1 cellular context compared by ENCODE assay signal in genomic region chr11:65438257-65439151, GRCh38.
TF ChIP-seq lines count a peak whose summit lies in the region.

No MANE protein-coding gene starts in this region.

TF ChIP-seq in K562, 482 proteins besides CTCF, POLR2A, EP300 and RAD21 (continued from another document and continues in another):
- no peak for TF ChIP-seq CUX1 (CRISPR knock-in tag; IDR thresholded peaks at IDR 0.05)
- no peak for TF ChIP-seq GATAD2B (IDR thresholded peaks at IDR 0.05; ENCODE audit: borderline replicate concordance)
- no peak for TF ChIP-seq GABPA (tag; conservative IDR thresholded peaks at IDR 0.05; ENCODE audit: low read depth)
- TF ChIP-seq CLOCK (CRISPR knock-in tag; IDR thresholded peaks at IDR 0.05; ENCODE audit: borderline replicate concordance) = no peak
- no peak for TF ChIP-seq NR2F6 (CRISPR knock-in tag; IDR thresholded peaks at IDR 0.05)
- no peak for TF ChIP-seq PTRF (tag; IDR thresholded peaks at IDR 0.05)
- TF ChIP-seq RUNX1 (IDR thresholded peaks at IDR 0.05; ENCODE audit: low read depth) = no peak
- no peak for TF ChIP-seq ATF3 (IDR thresholded peaks at IDR 0.05)
- TF ChIP-seq ATF3 (CRISPR knock-in tag; conservative IDR thresholded peaks at IDR 0.05) = no peak
- no peak for TF ChIP-seq RB1 (IDR thresholded peaks at IDR 0.05; ENCODE audit: low read depth)
- TF ChIP-seq ASH1L (IDR thresholded peaks at IDR 0.05; ENCODE audit: borderline replicate concordance, low read depth, partially characterized antibody) = no peak
- TF ChIP-seq CBFA2T3 (IDR thresholded peaks at IDR 0.05) = no peak
- TF ChIP-seq ZNF134 (CRISPR knock-in tag; conservative IDR thresholded peaks at IDR 0.05) = no peak
- no peak for TF ChIP-seq CREBBP (IDR thresholded peaks at IDR 0.05; ENCODE audit: low read depth, low read length)
- no peak for TF ChIP-seq ADNP (tag; IDR thresholded peaks at IDR 0.05)
- TF ChIP-seq KDM2B (CRISPR knock-in tag; IDR thresholded peaks at IDR 0.05) = no peak
- no peak for TF ChIP-seq HNRNPK (IDR thresholded peaks at IDR 0.05; ENCODE audit: low read depth, low read length, poor library complexity, severe bottlenecking)
- no peak for TF ChIP-seq ZFP1 (CRISPR knock-in tag; IDR thresholded peaks at IDR 0.05)
- TF ChIP-seq CEBPG (CRISPR knock-in tag; IDR thresholded peaks at IDR 0.05) = no peak
- TF ChIP-seq CEBPG (tag; conservative IDR thresholded peaks at IDR 0.05 in 1 of 2, IDR thresholded peaks at IDR 0.05 in 1 of 2) = peak in 1 of 2 experiments; percentile 48; a peak in 2 of 4 replicates
- TF ChIP-seq ZNF124 (CRISPR knock-in tag; IDR thresholded peaks at IDR 0.05) = no peak
- no peak for TF ChIP-seq ZNF592 (IDR thresholded peaks at IDR 0.05)
- TF ChIP-seq TFE3 (CRISPR knock-in tag; IDR thresholded peaks at IDR 0.05) = no peak
- TF ChIP-seq ZNF197 (CRISPR knock-in tag; IDR thresholded peaks at IDR 0.05; ENCODE audit: low read depth) = no peak
- TF ChIP-seq GTF2E2 (tag; IDR thresholded peaks at IDR 0.05) = peak; percentile 23; the same call in 1 of the 2 replicates
- TF ChIP-seq NEUROD1 (IDR thresholded peaks at IDR 0.05; ENCODE audit: borderline replicate concordance, low read depth, low read length, partially characterized antibody) = no peak
- no peak for TF ChIP-seq ZFPM2 (CRISPR knock-in tag; IDR thresholded peaks at IDR 0.05)
- no peak for TF ChIP-seq CREM (IDR thresholded peaks at IDR 0.05; ENCODE audit: low read depth)
- TF ChIP-seq NONO (IDR thresholded peaks at IDR 0.05; ENCODE audit: low read depth in 2 of 2, low read length in 1 of 2) = no peak
- no peak for TF ChIP-seq MTF1 (CRISPR knock-in tag; IDR thresholded peaks at IDR 0.05; ENCODE audit: borderline replicate concordance)
- TF ChIP-seq POLR2H (tag; IDR thresholded peaks at IDR 0.05; ENCODE audit: low read depth) = peak; percentile 24; the same call in 1 of the 2 replicates
- no peak for TF ChIP-seq ELF2 (CRISPR knock-in tag; IDR thresholded peaks at IDR 0.05)
- no peak for TF ChIP-seq FOXA1 (IDR thresholded peaks at IDR 0.05; ENCODE audit: borderline replicate concordance)
- TF ChIP-seq CREB3 (tag; conservative IDR thresholded peaks at IDR 0.05; ENCODE audit: low read depth) = no peak
- TF ChIP-seq WHSC1 (IDR thresholded peaks at IDR 0.05; ENCODE audit: low read length) = no peak
- TF ChIP-seq SPI1 (IDR thresholded peaks at IDR 0.05; ENCODE audit: borderline replicate concordance, low read depth, low read length) = no peak
- no peak for TF ChIP-seq ZNF77 (CRISPR knock-in tag; IDR thresholded peaks at IDR 0.05)
- TF ChIP-seq RBM14 (IDR thresholded peaks at IDR 0.05; ENCODE audit: borderline replicate concordance, insufficient read depth, low read depth, low read length) = no peak
- TF ChIP-seq ZNF277 (CRISPR knock-in tag; IDR thresholded peaks at IDR 0.05; ENCODE audit: borderline replicate concordance) = no peak
